In the genomic region with DNA sequence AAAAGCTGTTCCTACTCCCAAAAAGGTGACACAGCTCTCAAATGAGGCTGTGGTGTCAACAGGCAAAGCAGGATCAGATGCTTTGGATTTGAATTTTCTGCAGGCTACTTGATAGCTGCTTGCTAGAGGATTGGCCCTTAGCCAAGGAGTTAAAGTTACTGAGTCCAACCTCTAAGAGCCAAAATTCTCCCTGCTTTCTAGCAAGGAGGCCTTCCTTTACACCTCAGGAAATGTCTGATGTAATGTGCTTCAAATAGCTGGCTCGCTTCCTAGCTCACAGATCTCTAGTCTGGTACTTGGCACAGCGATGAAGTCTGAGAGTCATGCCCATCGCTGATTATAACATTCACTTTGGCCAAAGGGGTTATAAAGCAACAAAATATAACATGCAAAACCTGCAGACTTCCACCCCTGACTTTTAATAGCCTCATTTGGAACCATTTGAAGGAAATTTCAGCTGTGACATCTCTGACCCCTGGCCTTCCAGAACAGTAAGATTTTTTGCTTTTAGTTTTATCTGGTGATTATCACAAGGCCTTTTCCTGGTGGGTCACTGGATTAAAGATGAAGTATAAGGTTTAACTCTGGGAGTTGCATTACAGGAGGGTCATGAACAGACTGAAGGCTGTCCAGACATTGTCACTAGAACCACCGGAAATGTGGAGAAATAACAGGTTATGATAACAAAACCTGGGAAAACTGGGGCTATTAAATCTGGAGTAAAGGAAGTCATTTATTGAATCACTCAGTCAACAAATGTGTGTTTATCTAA, we compare ENCODE assay signal across 8 cellular contexts.
DNase-seq lines count a peak whose midpoint lies in the region; ATAC-seq and TF ChIP-seq lines count a peak whose summit lies in the region.

No MANE protein-coding gene starts in this region.

- WGBS in stomach, 5 donors: 48 to 74% (median 69%) methylated on average over 4 of the region's 4 CpGs

- DNase-seq in Ammon's horn (ENCODE audit: low spot score) (peak; percentile 29), NCI-H2107 (lab: John Stamatoyannopoulos, UW) (peak; percentile 40), dermis microvascular lymphatic vessel endothelial cell (ENCODE audit: low read depth in 2 of 2) (peak; percentile 58 to 82), mucosa of gallbladder (ENCODE audit: low spot score) (peak; percentile 20), stomach (no peak), GM10248 (ENCODE audit: extremely low spot score) (no peak)

- no peak for TF ChIP-seq POLR2A in stomach (IDR thresholded peaks at IDR 0.05)

- H3K27me3 ChIP-seq in stomach: no peaks in the 10 kb centered on the region

- H3K36me3 ChIP-seq in stomach: no peaks in the 10 kb centered on the region

- CTCF ChIA-PET in GM10248 (lab: Yijun Ruan, JAX): interaction anchor here (0.9 kb wide), 2 partner anchors 9 to 10 kb away, joined by 3 to 4 read pairs; no protein-coding TSS in a partner anchor

- H3K4me1 ChIP-seq in stomach: peaks cover 0 to 8% (median 4%) of the 10 kb centered on the region in 4 donors

- no peaks in the 10 kb centered on the region for H3K9me3 ChIP-seq in stomach

- ATAC-seq in GM21423 (IDR thresholded peaks at IDR 0.05; ENCODE audit: unreplicated experiment) (no peak), GM21447 (IDR thresholded peaks at IDR 0.05; ENCODE audit: unreplicated experiment) (no peak)

- POLR2A ChIA-PET in GM10248 (lab: Yijun Ruan, JAX): no interaction called here

- no peak overlapping the region for H3K27ac ChIP-seq in stomach

- intact Hi-C loops in stomach (cut with DNase I; ENCODE audit: low total_unique reads): no loop called here

- TF ChIP-seq CTCF in stomach (IDR thresholded peaks at IDR 0.05) (no peak), GM10248 (IDR thresholded peaks at IDR 0.05; ENCODE audit: control extremely low read depth, extremely low read depth, low read depth, missing control alignments) (no peak)

- H3K4me3 ChIP-seq in stomach: no peak overlapping the region

- TF ChIP-seq EP300 in stomach (IDR thresholded peaks at IDR 0.05): no peak

Comparison
In these comparisons a context has a peak if more than half of its experiments do, and no peak if none do; other contexts are left out.
1. DNase-seq: peak in Ammon's horn (single experiment), NCI-H2107 (single experiment), dermis microvascular lymphatic vessel endothelial cell (2 of 2) and mucosa of gallbladder (single experiment); none in stomach (single experiment) and GM10248 (single experiment).